ENCODE assay signal across 12 cellular contexts in the genomic region with DNA sequence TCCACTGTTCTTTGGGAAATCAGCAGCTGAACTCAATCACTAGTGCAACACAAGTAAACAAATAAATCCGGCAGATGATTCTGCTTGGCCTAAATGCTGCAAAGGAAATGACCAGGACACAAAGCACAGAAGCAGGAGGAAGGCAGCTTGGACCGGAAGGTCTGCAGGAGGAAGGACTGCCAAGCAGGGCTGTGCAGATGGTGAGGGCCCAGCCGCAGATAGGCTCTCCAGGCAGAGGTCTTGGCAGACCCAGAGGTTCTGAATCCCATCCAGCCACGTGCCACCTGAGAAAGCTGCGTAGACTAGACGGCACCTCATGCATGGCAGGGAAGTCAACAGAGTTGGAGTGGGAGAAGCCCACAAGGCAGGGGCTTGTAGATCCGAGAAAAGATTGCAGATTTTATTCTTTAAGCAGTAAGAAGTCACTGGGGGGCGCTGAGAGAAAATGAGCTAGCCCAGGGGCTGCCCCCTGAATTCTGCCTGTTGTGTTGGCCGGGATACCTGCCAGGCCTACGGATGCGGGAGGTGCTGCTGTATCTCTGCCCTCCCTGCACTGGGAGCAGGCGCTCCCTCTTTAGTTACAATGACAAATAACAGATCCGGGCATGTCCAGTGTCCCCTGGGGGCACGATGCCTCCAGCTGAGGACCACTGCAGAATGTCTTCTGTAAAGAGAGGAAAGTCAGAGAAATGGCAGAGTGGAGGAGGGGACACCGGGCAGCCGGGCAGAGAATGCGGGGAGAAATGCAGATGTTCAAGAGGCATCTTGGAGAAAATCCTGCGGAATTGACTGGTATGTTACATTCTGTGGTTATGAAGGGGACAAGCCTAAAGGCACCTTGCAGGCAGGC.
A peak's percentile ranks its signal among the peaks of the same experiment; 100 is the strongest.
DNase-seq lines count a peak whose midpoint lies in the region; ATAC-seq, FAIRE-seq and TF ChIP-seq lines count a peak whose summit lies in the region.
"Had no signal": no experiment of that assay in that cellular context is flagged by ENCODE, and none has a peak within 500 bp of the region (broad histone marks: within the 10 kb centered on the region; RNA-seq: fewer than 3 reads in every experiment).

No MANE protein-coding gene starts in this region.

- H4K8ac ChIP-seq in H1 (ENCODE audit: extremely low read depth, insufficient read depth, low read length), result peak overlapping the region; percentile 87; the same call in 1 of the 2 replicates
- H4K8ac ChIP-seq in mesenchymal stem cell (ENCODE audit: low read length), result peak overlapping the region; percentile 46

- H2BK20ac ChIP-seq in H1 (ENCODE audit: low read length), result peak overlapping the region; percentile 80

- H3K4me1 ChIP-seq in H1 (replicated peaks in 1 of 4; ENCODE audit: control insufficient read depth in 3 of 4, insufficient read depth in 4 of 4, low read length in 3 of 4) (peaks cover 0 to 16% (median 10%) of the 10 kb centered on the region in 4 experiments; a peak in 6 of 7 replicates), mesenchymal stem cell (ENCODE audit: control insufficient read depth, insufficient read depth, low read depth, low read length) (peaks cover 67% of the 10 kb centered on the region)

- TF ChIP-seq CTCF in H1 (IDR thresholded peaks at IDR 0.05; ENCODE audit: control extremely low read depth in 1 of 3, insufficient read depth in 1 of 3, low read depth in 1 of 3, low read length in 3 of 3), result peak in 1 of 3 experiments; percentile 44; a peak in 2 of 4 replicates

- no peak for TF ChIP-seq EP300 in H1 (IDR thresholded peaks at IDR 0.05; ENCODE audit: borderline replicate concordance in 1 of 2, low read depth in 2 of 2, low read length in 2 of 2)

- H4K20me1 ChIP-seq in H1 (replicated peaks in 1 of 2; ENCODE audit: control insufficient read depth in 1 of 2, insufficient read depth in 2 of 2, low read length in 2 of 2), result peaks cover 0 to 6% of the 10 kb centered on the region in 2 experiments

- H2BK12ac ChIP-seq in H1 (ENCODE audit: low read depth, low read length) (peak overlapping the region; percentile 60; the same call in 1 of the 2 replicates), mesenchymal stem cell (ENCODE audit: low read length in 2 of 2) (no peak overlapping the region)

- no peak for FAIRE-seq in H1 (lab: Jason Lieb, UNC)
- no peak for FAIRE-seq in GM12892 (lab: Jason Lieb, UNC)

- no peak overlapping the region for H2BK120ac ChIP-seq in H1 (replicated peaks; ENCODE audit: low read depth, low read length)
- no peak overlapping the region for H2BK120ac ChIP-seq in mesenchymal stem cell (ENCODE audit: low read depth, low read length)

- DNase-seq in DMS 273 (lab: John Stamatoyannopoulos, UW; ENCODE audit: unreplicated experiment) (peak; percentile 56), NCI-H446 treated with DMSO at 0.1 percent for 48 hours (lab: John Stamatoyannopoulos, UW) (peak; percentile 65), H1 (ENCODE audit: low read depth in 1 of 2, low spot score in 2 of 2) (peak in 1 of 2 experiments; percentile 65), mesenchymal stem cell (no peak), NCI-H2107 treated with DMSO at 0.1 percent for 48 hours (lab: John Stamatoyannopoulos, UW; ENCODE audit: unreplicated experiment) (no peak), GM12892 (ENCODE audit: insufficient read length) (no peak)
- DNase-seq in stimulated activated CD8-positive, alpha-beta memory T cell treated with anti-CD3 and anti-CD28 coated beads, Interleukin-4, amount 100 ng/mL, for 48 hours, result no peak
- DNase-seq: DND-41, natural killer cell, NCI-H345, SHP77 had no signal

- H3K36me3 ChIP-seq in H1 (ENCODE audit: control insufficient read depth in 2 of 4, insufficient read depth in 4 of 4, low read length in 3 of 4) (no peaks in the 10 kb centered on the region; a peak in 1 of 8 replicates), mesenchymal stem cell (ENCODE audit: control insufficient read depth in 1 of 2, insufficient read depth in 2 of 2, low read depth in 1 of 2, low read length in 2 of 2) (no peaks in the 10 kb centered on the region)

- no peak overlapping the region for H3K56ac ChIP-seq in H1 (replicated peaks; ENCODE audit: insufficient read length, low read depth, low read length)

- CTCF ChIA-PET in H1 (lab: Charles Lee; ENCODE audit: partially characterized antibody), result interaction anchor here (0.6 to 6.9 kb wide), 31 partner anchors 9 to 233 kb away, joined by 3 to 68 read pairs (median 5); no protein-coding TSS in a partner anchor

- no peaks in the 10 kb centered on the region for H3K27me3 ChIP-seq in H1 (replicated peaks in 1 of 4; ENCODE audit: control insufficient read depth in 3 of 4, extremely low read depth in 1 of 4, insufficient read depth in 3 of 4, low read length in 3 of 4)
- H3K27me3 ChIP-seq in mesenchymal stem cell (ENCODE audit: control insufficient read depth in 1 of 2, insufficient read depth in 1 of 2, low read length in 2 of 2), result peaks cover 0 to 49% of the 10 kb centered on the region in 2 experiments

- peak overlapping the region; percentile 96; the same call in 1 of the 2 replicates for H2BK15ac ChIP-seq in H1 (ENCODE audit: low read length)
- H2BK15ac ChIP-seq in mesenchymal stem cell (ENCODE audit: low read depth, poor library complexity, severe bottlenecking), result no peak overlapping the region

- TF ChIP-seq RAD21 in H1 (IDR thresholded peaks at IDR 0.05 in 1 of 2, conservative IDR thresholded peaks at IDR 0.05 in 1 of 2; ENCODE audit: low read depth in 2 of 2, low read length in 2 of 2), result peak; percentile 36 to 50; a peak in 3 of 4 replicates

- no peak overlapping the region for H3K9ac ChIP-seq in H1 (replicated peaks in 1 of 4; ENCODE audit: extremely low read depth in 1 of 4, low read depth in 3 of 4, low read length in 3 of 4)
- H3K9ac ChIP-seq in mesenchymal stem cell (ENCODE audit: low read length), result no peak overlapping the region

- H3K9me3 ChIP-seq in H1 (ENCODE audit: insufficient read depth in 2 of 2, low read depth in 1 of 2, low read length in 1 of 2), result no peaks in the 10 kb centered on the region; a peak in 1 of 4 replicates
- H3K9me3 ChIP-seq in mesenchymal stem cell (ENCODE audit: control insufficient read depth, low read length), result no peaks in the 10 kb centered on the region

- TF ChIP-seq POLR2A in H1 (IDR thresholded peaks at IDR 0.05; ENCODE audit: control extremely low read depth in 1 of 2, low read depth in 2 of 2, low read length in 2 of 2) (no peak), GM12892 (IDR thresholded peaks at IDR 0.05; ENCODE audit: low read depth, low read length) (no peak)

- no peak overlapping the region for H4K5ac ChIP-seq in H1 (ENCODE audit: insufficient read length, low read depth, low read length)

- POLR2A ChIA-PET in H1 (lab: Charles Lee; ENCODE audit: partially characterized antibody), result interaction anchor here (0.9 to 2.3 kb wide), 6 partner anchors 14 to 177 kb away, joined by 3 to 13 read pairs (median 3); no protein-coding TSS in a partner anchor

- 76% methylated on average over 18 of the region's 18 CpGs; no CpG with 5 or more reads in 1 of the 2 experiments for WGBS in H1 (ENCODE audit: extremely low coverage in 1 of 2, insufficient coverage in 1 of 2, insufficient read length in 1 of 2, insufficient replicate concordance in 2 of 2, low coverage in 1 of 2, low lambda C conversion rate in 2 of 2, missing lambda C conversion rate in 1 of 2), 2 experiments
- WGBS in mesenchymal stem cell, result 74% methylated on average over 18 of the region's 18 CpGs

- H3K4me3 ChIP-seq in H1 (ENCODE audit: extremely low read depth in 1 of 4, insufficient read depth in 2 of 4, low read depth in 3 of 4, low read length in 4 of 4) (no peak overlapping the region), mesenchymal stem cell (ENCODE audit: insufficient read depth in 1 of 2, low read depth in 1 of 2, low read length in 2 of 2) (no peak overlapping the region)

- H2AK5ac ChIP-seq in H1 (ENCODE audit: low read depth, low read length) (peak overlapping the region; percentile 55; the same call in 1 of the 2 replicates), mesenchymal stem cell (ENCODE audit: low read length, severe bottlenecking) (peak overlapping the region; percentile 3)

- H2BK5ac ChIP-seq in H1 (ENCODE audit: low read depth, low read length), result peak overlapping the region; percentile 66
- H2BK5ac ChIP-seq in mesenchymal stem cell (ENCODE audit: low read depth, low read length, poor library complexity, severe bottlenecking), result no peak overlapping the region

- H3K23ac ChIP-seq in H1 (ENCODE audit: insufficient read length) (no peak overlapping the region), mesenchymal stem cell (ENCODE audit: low read length in 2 of 2) (no peak overlapping the region)

- H3K18ac ChIP-seq in H1 (ENCODE audit: extremely low read depth, low read length) (peak overlapping the region; percentile 25; the same call in 1 of the 2 replicates), mesenchymal stem cell (ENCODE audit: low read depth in 1 of 2, low read length in 2 of 2) (no peak overlapping the region)

- H3K27ac ChIP-seq in H1 (ENCODE audit: low read depth, low read length) (no peak overlapping the region), mesenchymal stem cell (ENCODE audit: low read length, poor library complexity, severe bottlenecking) (no peak overlapping the region)

- H3K23me2 ChIP-seq in H1 (ENCODE audit: low read depth, low read length), result peaks cover 3% of the 10 kb centered on the region

- no peak overlapping the region for H2AFZ ChIP-seq in H1 (ENCODE audit: low read length)
- no peak overlapping the region for H2AFZ ChIP-seq in mesenchymal stem cell (ENCODE audit: low read depth, low read length)

- H3K4me2 ChIP-seq in H1 (ENCODE audit: insufficient read depth in 1 of 2, low read depth in 2 of 2, low read length in 2 of 2) (no peak overlapping the region), mesenchymal stem cell (ENCODE audit: low read length, poor library complexity, severe bottlenecking) (no peak overlapping the region)

- H3K79me2 ChIP-seq in H1 (ENCODE audit: control insufficient read depth in 1 of 2, insufficient read depth in 2 of 2, low read length in 2 of 2), result no peaks in the 10 kb centered on the region

- H4K91ac ChIP-seq in H1 (replicated peaks; ENCODE audit: insufficient read length, low read length) (peak overlapping the region; percentile 62), mesenchymal stem cell (ENCODE audit: low read length) (no peak overlapping the region)

- H3K14ac ChIP-seq in H1 (ENCODE audit: insufficient read length) (no peak overlapping the region), mesenchymal stem cell (ENCODE audit: low read length in 2 of 2) (no peak overlapping the region)

- ATAC-seq in GM21723 (IDR thresholded peaks at IDR 0.05; ENCODE audit: unreplicated experiment), result no peak
- ATAC-seq: natural killer cell had no signal

- peaks cover 3% of the 10 kb centered on the region for H3K79me1 ChIP-seq in H1 (ENCODE audit: low read depth, low read length)
- H3K79me1 ChIP-seq in mesenchymal stem cell (replicated peaks; ENCODE audit: low read length, poor library complexity, severe bottlenecking), result no peaks in the 10 kb centered on the region

- H3K4ac ChIP-seq in H1 (replicated peaks; ENCODE audit: insufficient read length, low read depth, low read length) (peak overlapping the region; percentile 7), mesenchymal stem cell (ENCODE audit: low read depth in 1 of 2, low read length in 2 of 2) (no peak overlapping the region)

TF ChIP-seq in H1, 55 proteins besides CTCF, POLR2A, EP300 and RAD21 (continues in another document):
- TF ChIP-seq, protein P1, sequence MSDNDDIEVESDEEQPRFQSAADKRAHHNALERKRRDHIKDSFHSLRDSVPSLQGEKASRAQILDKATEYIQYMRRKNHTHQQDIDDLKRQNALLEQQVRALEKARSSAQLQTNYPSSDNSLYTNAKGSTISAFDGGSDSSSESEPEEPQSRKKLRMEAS (IDR thresholded peaks at IDR 0.05), result no peak

Comparison
In these comparisons a context has a peak if more than half of its experiments do, and no peak if none do; other contexts are left out.
1. DNase-seq: peak in DMS 273 (single experiment) and NCI-H446 treated with DMSO at 0.1 percent for 48 hours (single experiment); none in mesenchymal stem cell (single experiment), stimulated activated CD8-positive, alpha-beta memory T cell treated with anti-CD3 and anti-CD28 coated beads, Interleukin-4, amount 100 ng/mL, for 48 hours (single experiment), NCI-H2107 treated with DMSO at 0.1 percent for 48 hours (single experiment) and GM12892 (single experiment).